In genomic region chr7:102322202-102322715, GRCh38 we compare ENCODE assay signal across 2 cellular contexts.
TF ChIP-seq lines count a peak whose summit lies in the region.

No MANE protein-coding gene starts in this region.

TF ChIP-seq in SK-N-SH, 30 proteins besides CTCF, POLR2A, EP300 and RAD21 (continued from another document):
- TF ChIP-seq REST (IDR thresholded peaks at IDR 0.05; ENCODE audit: low read depth, low read length) = no peak

TF ChIP-seq in SK-N-SH treated with all-trans-retinoic acid at 6 μM for 48 hours, 23 proteins besides CTCF, POLR2A, EP300 and RAD21 (continued from another document):
- TF ChIP-seq CSRNP3 (CRISPR knock-in tag; IDR thresholded peaks at IDR 0.05) (no peak), BACH2 (CRISPR knock-in tag; IDR thresholded peaks at IDR 0.05; ENCODE audit: borderline replicate concordance) (no peak)
